Comparison of ENCODE assay signal across 18 cellular contexts in the genomic region with DNA sequence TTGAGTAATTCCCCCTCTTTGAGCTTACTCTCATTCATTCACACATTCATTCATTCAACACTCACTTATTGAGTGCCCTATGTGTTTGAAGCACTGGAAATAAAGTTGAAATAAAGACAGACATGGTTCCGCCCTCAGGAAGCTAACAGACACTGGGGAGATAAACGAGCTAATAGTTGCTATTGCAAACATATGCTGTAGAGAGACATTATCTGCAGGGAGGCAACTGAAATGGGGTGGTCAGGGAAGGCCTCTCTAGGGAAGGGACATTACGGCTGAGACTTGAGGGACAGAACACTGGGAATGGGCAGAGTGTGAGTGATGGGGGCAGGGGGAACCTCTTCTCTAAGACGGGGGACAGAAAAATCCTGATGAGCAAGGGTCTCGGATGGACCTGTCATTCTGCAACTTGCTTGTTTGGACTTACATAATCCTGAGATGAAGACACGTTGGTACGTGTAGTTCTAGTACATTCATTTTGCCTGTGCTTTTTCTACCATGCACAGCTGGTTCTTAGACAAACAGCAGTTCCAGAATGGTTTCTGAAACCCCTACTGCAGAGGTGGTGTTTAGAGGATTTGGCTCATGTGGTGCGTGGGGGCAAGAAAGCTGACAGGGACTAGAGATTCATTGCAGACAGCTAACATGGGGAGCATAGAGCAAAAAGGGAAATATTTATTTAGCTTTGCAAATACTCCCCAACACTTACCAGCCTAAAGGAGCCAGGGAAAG.
DNase-seq lines count a peak whose midpoint lies in the region; ATAC-seq lines count a peak whose summit lies in the region.
"Had no signal": no experiment of that assay in that cellular context is flagged by ENCODE, and none has a peak within 500 bp of the region (broad histone marks: within the 10 kb centered on the region; RNA-seq: fewer than 3 reads in every experiment).

No MANE protein-coding gene starts in this region.

- intact Hi-C loops in head of caudate nucleus (cut with DNase I), result no loop called here

- DNase-seq in NCI-H2227 (lab: John Stamatoyannopoulos, UW; ENCODE audit: unreplicated experiment) (peak; percentile 47), NCI-H2227 treated with DMSO at 0.1 percent for 48 hours (lab: John Stamatoyannopoulos, UW) (no peak), NCI-H82 (lab: John Stamatoyannopoulos, UW) (peak; percentile 53), head of caudate nucleus (peak in 32 of 42 donors; percentile 3 to 68 (median 39)), retina (peak; percentile 49)
- DNase-seq: activated CD4-positive, alpha-beta memory T cell treated with anti-CD3 and anti-CD28 coated beads, Interleukin-2, amount 10 ng/mL, durations not matched to agents 7 days and 5 days; activated T-cell treated with anti-CD3 and anti-CD28 coated beads, Interleukin-2, amount 50 U/mL, for 72 hours; dermis blood vessel endothelial cell; mesenchymal stem cell; NCI-H2029; stimulated activated CD4-positive, alpha-beta T cell treated with anti-CD3 and anti-CD28 coated beads, Interleukin-1b, Interleukin-23, amount 100 ng/mL, for 48 hours; T-cell; uterus had no signal

- ATAC-seq in GM19351 (IDR thresholded peaks at IDR 0.05; ENCODE audit: unreplicated experiment) (no peak), HG02981 (IDR thresholded peaks at IDR 0.05; ENCODE audit: unreplicated experiment) (no peak), HG02610 (IDR thresholded peaks at IDR 0.05; ENCODE audit: unreplicated experiment) (no peak)
- ATAC-seq: activated naive CD4-positive, alpha-beta T cell treated with anti-CD3 and anti-CD28 coated beads, Interleukin-2, amount 50 U/mL, for 72 hours; activated T-cell treated with anti-CD3 and anti-CD28 coated beads, Interleukin-2, amount 50 U/mL, for 72 hours; sciatic nerve; T-cell had no signal
